ENCODE assay signal across 16 cellular contexts in the genomic region with DNA sequence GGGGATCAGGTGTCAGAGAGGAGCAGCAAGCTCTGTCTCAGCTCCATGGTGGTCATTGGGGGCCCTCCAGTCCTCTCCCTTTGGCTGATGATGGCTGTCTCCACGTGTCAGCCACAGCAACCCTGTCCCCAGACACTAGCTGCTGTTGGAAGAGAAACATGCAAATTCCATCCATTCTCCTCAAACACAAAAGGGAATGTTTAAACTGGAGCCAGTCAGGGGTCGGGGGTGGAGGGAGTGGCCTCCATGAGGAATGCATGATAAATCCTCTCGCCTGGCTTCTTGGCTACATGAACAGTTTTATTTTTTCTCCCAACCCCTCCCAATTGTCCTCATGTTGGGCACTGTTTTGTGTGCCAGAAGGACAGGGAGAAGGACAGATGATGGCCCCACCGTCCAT.
DNase-seq lines count a peak whose midpoint lies in the region; ATAC-seq and TF ChIP-seq lines count a peak whose summit lies in the region.
"Had no signal": no experiment of that assay in that cellular context is flagged by ENCODE, and none has a peak within 500 bp of the region (broad histone marks: within the 10 kb centered on the region; RNA-seq: fewer than 3 reads in every experiment).

No MANE protein-coding gene starts in this region.

- peaks cover 10% of the 10 kb centered on the region for H3K4me1 Mint-ChIP-seq in progenitor cell of endocrine pancreas (ENCODE audit: low read depth)
- peaks cover 9 to 11% (median 9%) of the 10 kb centered on the region in 3 donors for H3K4me1 Mint-ChIP-seq in T-cell
- H3K4me1 Mint-ChIP-seq: B cell had no signal

- H3K9me3 ChIP-seq in SJCRH30 (replicated peaks), result 0 out of 2 replicates have a peak, but pooled peaks cover 3% of the 10 kb centered on the region
- H3K9me3 ChIP-seq: SJSA1 had no signal

- H3K27me3 Mint-ChIP-seq in progenitor cell of endocrine pancreas (peaks cover 29% of the 10 kb centered on the region), T-cell (peaks cover 0 to 4% of the 10 kb centered on the region in 2 donors)

- H3K36me3 Mint-ChIP-seq in progenitor cell of endocrine pancreas (ENCODE audit: insufficient read depth) (no peaks in the 10 kb centered on the region), T-cell (no peaks in the 10 kb centered on the region)
- H3K36me3 Mint-ChIP-seq: CD4-positive, alpha-beta memory T cell had no signal

- ATAC-seq in T-cell (replicated peaks in 1 of 4), result no peak

- no peaks in the 10 kb centered on the region; the same call in 1 of the 2 replicates for H3K27me3 ChIP-seq in H7 (ENCODE audit: control insufficient read depth, insufficient read depth, low read length)
- no peaks in the 10 kb centered on the region for H3K27me3 ChIP-seq in SJCRH30
- H3K27me3 ChIP-seq: SJSA1 had no signal

- no peaks in the 10 kb centered on the region for H3K36me3 ChIP-seq in H7 (replicated peaks; ENCODE audit: control insufficient read depth, insufficient read depth, low read length)
- H3K36me3 ChIP-seq in SJCRH30, result no peaks in the 10 kb centered on the region
- H3K36me3 ChIP-seq: SJSA1 had no signal

- H3K4me3 Mint-ChIP-seq in progenitor cell of endocrine pancreas (ENCODE audit: low read depth) (no peak overlapping the region), T-cell (no peak overlapping the region)
- H3K4me3 Mint-ChIP-seq: B cell had no signal

- no peak for TF ChIP-seq CTCF in progenitor cell of endocrine pancreas (IDR thresholded peaks at IDR 0.05; ENCODE audit: unreplicated experiment)

- CTCF ChIA-PET in T-cell (lab: Charles Lee), result no interaction called here

- POLR2A ChIA-PET in T-cell (lab: Charles Lee), result no interaction called here

- H3K27ac ChIP-seq in SJCRH30, result peak overlapping the region; percentile 77
- no peak overlapping the region for H3K27ac ChIP-seq in substantia nigra (ENCODE audit: low read depth, low read length, poor library complexity, severe bottlenecking)
- H3K27ac ChIP-seq: PC-9, SJSA1 had no signal

- H3K27ac Mint-ChIP-seq in progenitor cell of endocrine pancreas, result peak overlapping the region; percentile 85
- no peak overlapping the region for H3K27ac Mint-ChIP-seq in T-cell
- H3K27ac Mint-ChIP-seq: B cell had no signal

- H3K9me3 Mint-ChIP-seq in progenitor cell of endocrine pancreas (ENCODE audit: low read depth), result no peaks in the 10 kb centered on the region
- no peaks in the 10 kb centered on the region for H3K9me3 Mint-ChIP-seq in T-cell

- DNase-seq in H7 (peak; percentile 51), SJCRH30 (peak; percentile 58 to 66), iPS-NIHi11 (ENCODE audit: low spot score) (peak; percentile 36), progenitor cell of endocrine pancreas (ENCODE audit: low spot score, unreplicated experiment) (no peak), T-cell (no peak), DMS 273 treated with DMSO at 0.1 percent for 48 hours (lab: John Stamatoyannopoulos, UW) (no peak), DMS53 (lab: John Stamatoyannopoulos, UW) (no peak), substantia nigra (lab: John Stamatoyannopoulos, UW) (no peak)
- DNase-seq: CD4-positive, alpha-beta memory T cell; DND-41; NCI-H187; NCI-H345; PC-9; SW 1271 had no signal

- H3K4me3 ChIP-seq in H7 (ENCODE audit: insufficient read depth, low read depth, low read length) (no peak overlapping the region), SJCRH30 (no peak overlapping the region)
- H3K4me3 ChIP-seq: PC-9, SJSA1 had no signal

- H3K4me1 ChIP-seq in SJCRH30, result peaks cover 41% of the 10 kb centered on the region
- H3K4me1 ChIP-seq: SJSA1 had no signal

Comparison
In these comparisons a context has a peak if more than half of its experiments do, and no peak if none do; other contexts are left out.
1. DNase-seq: peak in H7 (single experiment), SJCRH30 (2 of 2) and iPS-NIHi11 (single experiment); none in progenitor cell of endocrine pancreas (single experiment), T-cell (0 of 34), DMS 273 treated with DMSO at 0.1 percent for 48 hours (single experiment), DMS53 (single experiment) and substantia nigra (0 of 49).